In genomic region chr7:30973292-30973691, GRCh38 we compare ENCODE assay signal across 2 cellular contexts.
TF ChIP-seq lines count a peak whose summit lies in the region.

No MANE protein-coding gene starts in this region.

TF ChIP-seq in SK-N-SH, 30 proteins besides CTCF, POLR2A, EP300 and RAD21 (continued from another document):
- TF ChIP-seq ZBTB33 (IDR thresholded peaks at IDR 0.05; ENCODE audit: borderline replicate concordance, low read depth): no peak
- TF ChIP-seq USF2 (IDR thresholded peaks at IDR 0.05; ENCODE audit: borderline replicate concordance, low read depth, low read length): no peak
- no peak for TF ChIP-seq POLR2AphosphoS5 (IDR thresholded peaks at IDR 0.05; ENCODE audit: low read depth, low read length)
- TF ChIP-seq PBX3 (IDR thresholded peaks at IDR 0.05): no peak
- TF ChIP-seq MXI1 (IDR thresholded peaks at IDR 0.05; ENCODE audit: low read depth, low read length): no peak
- no peak for TF ChIP-seq FOXJ3 (CRISPR knock-in tag; IDR thresholded peaks at IDR 0.05)
- TF ChIP-seq MEF2A (IDR thresholded peaks at IDR 0.05; ENCODE audit: borderline replicate concordance, low read depth): no peak
- no peak for TF ChIP-seq CHD2 (IDR thresholded peaks at IDR 0.05; ENCODE audit: low read length, partially characterized antibody)
- TF ChIP-seq GABPA (IDR thresholded peaks at IDR 0.05; ENCODE audit: low read depth): no peak
- no peak for TF ChIP-seq TEAD4 (IDR thresholded peaks at IDR 0.05; ENCODE audit: borderline replicate concordance, insufficient read depth)

TF ChIP-seq in SK-N-SH treated with all-trans-retinoic acid at 6 μM for 48 hours, 23 proteins besides CTCF, POLR2A, EP300 and RAD21 (continued from another document):
- TF ChIP-seq TSHZ2 (CRISPR knock-in tag; IDR thresholded peaks at IDR 0.05) (no peak), CREB5 (CRISPR knock-in tag; IDR thresholded peaks at IDR 0.05; ENCODE audit: low read depth) (no peak), ISL1 (CRISPR knock-in tag; IDR thresholded peaks at IDR 0.05) (no peak), GLIS3 (CRISPR knock-in tag; IDR thresholded peaks at IDR 0.05) (no peak), TCF4 (CRISPR knock-in tag; IDR thresholded peaks at IDR 0.05; ENCODE audit: borderline replicate concordance) (no peak), TOX (CRISPR knock-in tag; IDR thresholded peaks at IDR 0.05; ENCODE audit: borderline replicate concordance) (no peak), BACH2 (CRISPR knock-in tag; IDR thresholded peaks at IDR 0.05; ENCODE audit: borderline replicate concordance) (no peak)
